Comparison of ENCODE assay signal across 10 cellular contexts in genomic region chr6:82022614-82023102, GRCh38.
DNase-seq lines count a peak whose midpoint lies in the region; ATAC-seq lines count a peak whose summit lies in the region.
"Had no signal": no experiment of that assay in that cellular context is flagged by ENCODE, and none has a peak within 500 bp of the region (broad histone marks: within the 10 kb centered on the region; RNA-seq: fewer than 3 reads in every experiment).

No MANE protein-coding gene starts in this region.

- DNase-seq in AG08396 (ENCODE audit: low spot score), result peak; percentile 47
- peak; percentile 95 for DNase-seq in M059J (ENCODE audit: low read depth)
- peak; percentile 59 for DNase-seq in dedifferentiated amniotic fluid mesenchymal stem cell (ENCODE audit: extremely low spot score)
- no peak for DNase-seq in left colon
- no peak for DNase-seq in cerebellar nuclear complex (lab: John Stamatoyannopoulos, UW)
- no peak for DNase-seq in NCI-H2107 (lab: John Stamatoyannopoulos, UW)
- DNase-seq in pons (ENCODE audit: low spot score), result no peak
- DNase-seq in NCI-H510A (lab: John Stamatoyannopoulos, UW), result no peak
- DNase-seq: NCI-H2171, T-helper 9 cell had no signal

- intact Hi-C loops in left colon (cut with DNase I, micrococcal nuclease), result no loop called here

- peak; percentile 96 for ATAC-seq in left colon

Comparison
In these comparisons a context has a peak if more than half of its experiments do, and no peak if none do; other contexts are left out.
1. DNase-seq: peak in AG08396 (single experiment), M059J (single experiment) and dedifferentiated amniotic fluid mesenchymal stem cell (single experiment); none in left colon (0 of 2), cerebellar nuclear complex (0 of 2), NCI-H2107 (single experiment), pons (single experiment) and NCI-H510A (single experiment).